In the genomic region with DNA sequence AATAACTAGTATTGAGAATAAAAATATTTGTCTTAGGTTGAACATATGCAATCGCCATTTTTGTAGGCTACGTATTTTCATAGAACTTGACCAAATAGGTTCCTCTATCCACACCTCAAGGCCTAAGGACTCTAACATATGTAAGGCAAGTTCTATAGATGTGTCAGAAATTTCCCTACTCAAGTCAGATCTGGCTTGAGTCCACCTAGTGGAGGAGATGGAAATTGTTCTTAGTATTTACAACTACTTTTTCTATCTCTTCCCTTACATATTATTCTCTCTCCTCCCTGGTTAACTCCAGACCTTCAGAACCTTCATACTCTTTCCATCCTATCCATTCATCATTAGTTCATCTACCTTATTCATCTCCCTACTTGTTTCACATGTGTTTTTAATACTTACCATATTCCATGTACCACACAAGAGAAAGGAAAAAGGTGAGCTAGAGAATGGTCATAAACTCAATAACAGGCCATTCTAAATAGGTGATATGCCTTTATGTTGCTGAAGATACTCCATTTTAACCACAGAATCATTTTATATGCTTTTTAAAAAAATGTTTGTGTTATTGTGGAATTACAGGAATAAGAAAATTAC, we compare ENCODE assay signal across 1 cellular context.
TF ChIP-seq lines count a peak whose summit lies in the region.

No MANE protein-coding gene starts in this region.

TF ChIP-seq in WTC11, 78 proteins besides CTCF, POLR2A, EP300 and RAD21 (continued from another document):
- TF ChIP-seq, protein P1, sequence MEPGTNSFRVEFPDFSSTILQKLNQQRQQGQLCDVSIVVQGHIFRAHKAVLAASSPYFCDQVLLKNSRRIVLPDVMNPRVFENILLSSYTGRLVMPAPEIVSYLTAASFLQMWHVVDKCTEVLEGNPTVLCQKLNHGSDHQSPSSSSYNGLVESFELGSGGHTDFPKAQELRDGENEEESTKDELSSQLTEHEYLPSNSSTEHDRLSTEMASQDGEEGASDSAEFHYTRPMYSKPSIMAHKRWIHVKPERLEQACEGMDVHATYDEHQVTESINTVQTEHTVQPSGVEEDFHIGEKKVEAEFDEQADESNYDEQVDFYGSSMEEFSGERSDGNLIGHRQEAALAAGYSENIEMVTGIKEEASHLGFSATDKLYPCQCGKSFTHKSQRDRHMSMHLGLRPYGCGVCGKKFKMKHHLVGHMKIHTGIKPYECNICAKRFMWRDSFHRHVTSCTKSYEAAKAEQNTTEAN (CRISPR knock-in tag; IDR thresholded peaks at IDR 0.05): no peak
- TF ChIP-seq, protein P2, sequence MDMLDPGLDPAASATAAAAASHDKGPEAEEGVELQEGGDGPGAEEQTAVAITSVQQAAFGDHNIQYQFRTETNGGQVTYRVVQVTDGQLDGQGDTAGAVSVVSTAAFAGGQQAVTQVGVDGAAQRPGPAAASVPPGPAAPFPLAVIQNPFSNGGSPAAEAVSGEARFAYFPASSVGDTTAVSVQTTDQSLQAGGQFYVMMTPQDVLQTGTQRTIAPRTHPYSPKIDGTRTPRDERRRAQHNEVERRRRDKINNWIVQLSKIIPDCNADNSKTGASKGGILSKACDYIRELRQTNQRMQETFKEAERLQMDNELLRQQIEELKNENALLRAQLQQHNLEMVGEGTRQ (CRISPR knock-in tag; IDR thresholded peaks at IDR 0.05): no peak
- TF ChIP-seq ATF1 (CRISPR knock-in tag; IDR thresholded peaks at IDR 0.05) (no peak), ZNF416 (CRISPR knock-in tag; IDR thresholded peaks at IDR 0.05) (no peak), SMAD3 (CRISPR knock-in tag; IDR thresholded peaks at IDR 0.05; ENCODE audit: borderline replicate concordance) (no peak), ETV6 (CRISPR knock-in tag; IDR thresholded peaks at IDR 0.05) (no peak), RORB (CRISPR knock-in tag; IDR thresholded peaks at IDR 0.05) (no peak), NFATC4 (CRISPR knock-in tag; IDR thresholded peaks at IDR 0.05) (no peak), ZNF423 (CRISPR knock-in tag; IDR thresholded peaks at IDR 0.05) (no peak), ZNF671 (CRISPR knock-in tag; IDR thresholded peaks at IDR 0.05) (no peak), ZBTB21 (CRISPR knock-in tag; IDR thresholded peaks at IDR 0.05; ENCODE audit: borderline replicate concordance) (no peak), ZNF263 (CRISPR knock-in tag; IDR thresholded peaks at IDR 0.05; ENCODE audit: low read depth) (no peak), SOX15 (CRISPR knock-in tag; IDR thresholded peaks at IDR 0.05) (no peak)
- TF ChIP-seq, protein P3, sequence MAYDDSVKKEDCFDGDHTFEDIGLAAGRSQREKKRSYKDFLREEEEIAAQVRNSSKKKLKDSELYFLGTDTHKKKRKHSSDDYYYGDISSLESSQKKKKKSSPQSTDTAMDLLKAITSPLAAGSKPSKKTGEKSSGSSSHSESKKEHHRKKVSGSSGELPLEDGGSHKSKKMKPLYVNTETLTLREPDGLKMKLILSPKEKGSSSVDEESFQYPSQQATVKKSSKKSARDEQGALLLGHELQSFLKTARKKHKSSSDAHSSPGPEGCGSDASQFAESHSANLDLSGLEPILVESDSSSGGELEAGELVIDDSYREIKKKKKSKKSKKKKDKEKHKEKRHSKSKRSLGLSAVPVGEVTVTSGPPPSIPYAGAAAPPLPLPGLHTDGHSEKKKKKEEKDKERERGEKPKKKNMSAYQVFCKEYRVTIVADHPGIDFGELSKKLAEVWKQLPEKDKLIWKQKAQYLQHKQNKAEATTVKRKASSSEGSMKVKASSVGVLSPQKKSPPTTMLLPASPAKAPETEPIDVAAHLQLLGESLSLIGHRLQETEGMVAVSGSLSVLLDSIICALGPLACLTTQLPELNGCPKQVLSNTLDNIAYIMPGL (CRISPR knock-in tag; IDR thresholded peaks at IDR 0.05): no peak
- TF ChIP-seq, protein P4, sequence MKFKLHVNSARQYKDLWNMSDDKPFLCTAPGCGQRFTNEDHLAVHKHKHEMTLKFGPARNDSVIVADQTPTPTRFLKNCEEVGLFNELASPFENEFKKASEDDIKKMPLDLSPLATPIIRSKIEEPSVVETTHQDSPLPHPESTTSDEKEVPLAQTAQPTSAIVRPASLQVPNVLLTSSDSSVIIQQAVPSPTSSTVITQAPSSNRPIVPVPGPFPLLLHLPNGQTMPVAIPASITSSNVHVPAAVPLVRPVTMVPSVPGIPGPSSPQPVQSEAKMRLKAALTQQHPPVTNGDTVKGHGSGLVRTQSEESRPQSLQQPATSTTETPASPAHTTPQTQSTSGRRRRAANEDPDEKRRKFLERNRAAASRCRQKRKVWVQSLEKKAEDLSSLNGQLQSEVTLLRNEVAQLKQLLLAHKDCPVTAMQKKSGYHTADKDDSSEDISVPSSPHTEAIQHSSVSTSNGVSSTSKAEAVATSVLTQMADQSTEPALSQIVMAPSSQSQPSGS (CRISPR knock-in tag; IDR thresholded peaks at IDR 0.05; ENCODE audit: borderline replicate concordance, low read depth): no peak
- TF ChIP-seq, protein P5, sequence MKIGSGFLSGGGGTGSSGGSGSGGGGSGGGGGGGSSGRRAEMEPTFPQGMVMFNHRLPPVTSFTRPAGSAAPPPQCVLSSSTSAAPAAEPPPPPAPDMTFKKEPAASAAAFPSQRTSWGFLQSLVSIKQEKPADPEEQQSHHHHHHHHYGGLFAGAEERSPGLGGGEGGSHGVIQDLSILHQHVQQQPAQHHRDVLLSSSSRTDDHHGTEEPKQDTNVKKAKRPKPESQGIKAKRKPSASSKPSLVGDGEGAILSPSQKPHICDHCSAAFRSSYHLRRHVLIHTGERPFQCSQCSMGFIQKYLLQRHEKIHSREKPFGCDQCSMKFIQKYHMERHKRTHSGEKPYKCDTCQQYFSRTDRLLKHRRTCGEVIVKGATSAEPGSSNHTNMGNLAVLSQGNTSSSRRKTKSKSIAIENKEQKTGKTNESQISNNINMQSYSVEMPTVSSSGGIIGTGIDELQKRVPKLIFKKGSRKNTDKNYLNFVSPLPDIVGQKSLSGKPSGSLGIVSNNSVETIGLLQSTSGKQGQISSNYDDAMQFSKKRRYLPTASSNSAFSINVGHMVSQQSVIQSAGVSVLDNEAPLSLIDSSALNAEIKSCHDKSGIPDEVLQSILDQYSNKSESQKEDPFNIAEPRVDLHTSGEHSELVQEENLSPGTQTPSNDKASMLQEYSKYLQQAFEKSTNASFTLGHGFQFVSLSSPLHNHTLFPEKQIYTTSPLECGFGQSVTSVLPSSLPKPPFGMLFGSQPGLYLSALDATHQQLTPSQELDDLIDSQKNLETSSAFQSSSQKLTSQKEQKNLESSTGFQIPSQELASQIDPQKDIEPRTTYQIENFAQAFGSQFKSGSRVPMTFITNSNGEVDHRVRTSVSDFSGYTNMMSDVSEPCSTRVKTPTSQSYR (CRISPR knock-in tag; IDR thresholded peaks at IDR 0.05): no peak
